Comparison of ENCODE assay signal across 27 cellular contexts in genomic region chr3:15264486-15264885, GRCh38. TPM values are rescaled to one million over a fixed set of nuclear protein-coding genes. Genes with fewer than 3 reads are reported as not detected.
A peak's percentile ranks its signal among the peaks of the same experiment; 100 is the strongest.
DNase-seq lines count a peak whose midpoint lies in the region; ATAC-seq and TF ChIP-seq lines count a peak whose summit lies in the region.
"Had no signal": no experiment of that assay in that cellular context is flagged by ENCODE, and none has a peak within 500 bp of the region (broad histone marks: within the 10 kb centered on the region; RNA-seq: fewer than 3 reads in every experiment).

No MANE protein-coding gene starts in this region.

- peaks cover 20% of the 10 kb centered on the region for H3K4me1 Mint-ChIP-seq in activated T-cell treated with anti-CD3 and anti-CD28 coated beads, Interleukin-2, amount 50 U/mL, for 72 hours (ENCODE audit: low read depth)
- peaks cover 47% of the 10 kb centered on the region for H3K4me1 Mint-ChIP-seq in central memory CD8-positive, alpha-beta T cell
- H3K4me1 Mint-ChIP-seq: GM23338 had no signal

- H3K27ac Mint-ChIP-seq in activated T-cell treated with anti-CD3 and anti-CD28 coated beads, Interleukin-2, amount 50 U/mL, for 72 hours = peak overlapping the region; percentile 82
- peak overlapping the region; percentile 51 for H3K27ac Mint-ChIP-seq in central memory CD8-positive, alpha-beta T cell (ENCODE audit: low read depth)
- H3K27ac Mint-ChIP-seq: activated CD4-positive, alpha-beta T cell treated with anti-CD3 and anti-CD28 coated beads for 36 hours; activated naive CD8-positive, alpha-beta T cell treated with anti-CD3 and anti-CD28 coated beads, Interleukin-2, amount 10 ng/mL, durations not matched to agents 7 days and 5 days; activated T-helper 2 cell treated with anti-CD3 and anti-CD28 coated beads, Interferon-gamma antibody, Interleukin-2, Interleukin-4, amounts not matched to agents 10 μg/mL and 5 μg/mL and 100 μg/mL, durations not matched to agents 14 hours and 24 hours and 36 hours; GM23338 had no signal

- no peak overlapping the region for H3K9ac ChIP-seq in MM.1S (ENCODE audit: low read length)
- H3K9ac ChIP-seq: KMS-11 had no signal

- H3K79me2 ChIP-seq in MM.1S (ENCODE audit: low read length) = no peaks in the 10 kb centered on the region

- peak overlapping the region in 3 of 4 donors; percentile 10 to 46 (median 26) for H3K27ac ChIP-seq in transverse colon
- H3K27ac ChIP-seq in MM.1S (ENCODE audit: low read length) = no peak overlapping the region
- H3K27ac ChIP-seq: body of pancreas, KMS-11 had no signal

- H3K9me2 ChIP-seq in MM.1S (replicated peaks; ENCODE audit: insufficient read depth, low read length) = no peaks in the 10 kb centered on the region

- no peaks in the 10 kb centered on the region for H3K36me3 Mint-ChIP-seq in activated T-cell treated with anti-CD3 and anti-CD28 coated beads, Interleukin-2, amount 50 U/mL, for 72 hours (ENCODE audit: insufficient read depth in 2 of 2)
- H3K36me3 Mint-ChIP-seq in central memory CD8-positive, alpha-beta T cell (ENCODE audit: insufficient read depth) = peaks cover 31% of the 10 kb centered on the region

- H3K27me3 Mint-ChIP-seq in activated T-cell treated with anti-CD3 and anti-CD28 coated beads, Interleukin-2, amount 50 U/mL, for 72 hours (ENCODE audit: low read depth) = no peaks in the 10 kb centered on the region
- no peaks in the 10 kb centered on the region for H3K27me3 Mint-ChIP-seq in central memory CD8-positive, alpha-beta T cell
- H3K27me3 Mint-ChIP-seq: activated CD4-positive, alpha-beta T cell treated with anti-CD3 and anti-CD28 coated beads for 36 hours; activated naive CD8-positive, alpha-beta T cell treated with anti-CD3 and anti-CD28 coated beads, Interleukin-2, amount 10 ng/mL, durations not matched to agents 7 days and 5 days; naive thymus-derived CD8-positive, alpha-beta T cell had no signal

- H3K4me1 ChIP-seq in transverse colon = peaks cover 0 to 48% (median 14%) of the 10 kb centered on the region in 4 donors
- H3K4me1 ChIP-seq in MM.1S (ENCODE audit: low read length) = no peaks in the 10 kb centered on the region

- H3K4me3 ChIP-seq in transverse colon (no peak overlapping the region), MM.1S (ENCODE audit: low read length) (no peak overlapping the region)
- H3K4me3 ChIP-seq: body of pancreas, esophagus muscularis mucosa, GM23338 had no signal

- no peak overlapping the region for H3K4me2 ChIP-seq in MM.1S (ENCODE audit: low read depth, low read length)
- H3K4me2 ChIP-seq: GM23338, KMS-11 had no signal

- H3K36me3 ChIP-seq in transverse colon (no peaks in the 10 kb centered on the region), MM.1S (replicated peaks; ENCODE audit: insufficient read depth, low read length) (no peaks in the 10 kb centered on the region)

- intact Hi-C loops in transverse colon (cut with DNase I; ENCODE audit: low total_unique reads) = no loop called here

- TF ChIP-seq CTCF in transverse colon (IDR thresholded peaks at IDR 0.05) (no peak), MM.1S (IDR thresholded peaks at IDR 0.05; ENCODE audit: low read length) (no peak)

- no peaks in the 10 kb centered on the region for H3K9me3 Mint-ChIP-seq in activated T-cell treated with anti-CD3 and anti-CD28 coated beads, Interleukin-2, amount 50 U/mL, for 72 hours
- no peaks in the 10 kb centered on the region for H3K9me3 Mint-ChIP-seq in central memory CD8-positive, alpha-beta T cell
- H3K9me3 Mint-ChIP-seq: activated naive CD8-positive, alpha-beta T cell treated with anti-CD3 and anti-CD28 coated beads, Interleukin-2, amount 10 ng/mL, durations not matched to agents 7 days and 5 days; activated T-helper 2 cell treated with anti-CD3 and anti-CD28 coated beads, Interferon-gamma antibody, Interleukin-2, Interleukin-4, amounts not matched to agents 10 μg/mL and 5 μg/mL and 100 μg/mL, durations not matched to agents 14 hours and 24 hours and 36 hours; GM23338; naive thymus-derived CD8-positive, alpha-beta T cell had no signal

- no peaks in the 10 kb centered on the region for H4K20me1 ChIP-seq in MM.1S (ENCODE audit: insufficient read depth, low read length)

- no peaks in the 10 kb centered on the region for H3K27me3 ChIP-seq in transverse colon
- H3K27me3 ChIP-seq in MM.1S (replicated peaks; ENCODE audit: insufficient read depth, low read length) = no peaks in the 10 kb centered on the region
- H3K27me3 ChIP-seq: body of pancreas, esophagus muscularis mucosa had no signal

- no peak for ATAC-seq in activated T-cell treated with anti-CD3 and anti-CD28 coated beads, Interleukin-2, amount 50 U/mL, for 72 hours (replicated peaks in 1 of 2)
- no peak for ATAC-seq in central memory CD8-positive, alpha-beta T cell (replicated peaks; ENCODE audit: extremely low read depth, poor library complexity, severe bottlenecking)
- ATAC-seq in GM21737 (IDR thresholded peaks at IDR 0.05; ENCODE audit: unreplicated experiment) = no peak
- no peak for ATAC-seq in GM18870 (IDR thresholded peaks at IDR 0.05; ENCODE audit: unreplicated experiment)
- ATAC-seq: activated CD4-positive, alpha-beta T cell treated with anti-CD3 and anti-CD28 coated beads for 36 hours; body of pancreas; GM23338; left cardiac atrium; naive thymus-derived CD8-positive, alpha-beta T cell; right cardiac atrium had no signal

- no peaks in the 10 kb centered on the region for H3F3A ChIP-seq in MM.1S (ENCODE audit: insufficient read depth, low read length)

- WGBS in transverse colon (ENCODE audit: low coverage in 1 of 2), 2 donors = 32 to 57% methylated on average over 2 of the region's 2 CpGs

- no peak for TF ChIP-seq EP300 in transverse colon (IDR thresholded peaks at IDR 0.05; ENCODE audit: low read depth)

- DNase-seq in activated T-cell treated with anti-CD3 and anti-CD28 coated beads, Interleukin-2, amount 50 U/mL, for 72 hours = no peak
- DNase-seq in activated T-cell treated with anti-CD3 and anti-CD28 coated beads, Interleukin-2, amount 50 U/mL, for 1 hour = no peak
- no peak for DNase-seq in central memory CD8-positive, alpha-beta T cell (ENCODE audit: low spot score in 2 of 2)
- DNase-seq in renal cortical epithelial cell (ENCODE audit: low read depth) = peak; percentile 42
- no peak for DNase-seq in transverse colon
- DNase-seq in MM.1S = no peak
- DNase-seq: activated CD4-positive, alpha-beta T cell treated with anti-CD3 and anti-CD28 coated beads for 36 hours; activated naive CD8-positive, alpha-beta T cell treated with anti-CD3 and anti-CD28 coated beads, Interleukin-2, amount 10 ng/mL, durations not matched to agents 7 days and 5 days; body of pancreas; glutamatergic neuron; left cardiac atrium; mesendoderm; MV-4-11; naive thymus-derived CD8-positive, alpha-beta T cell; NCI-H187; NCI-H774; OCI-M1; SHP77; SW 1271; trophoblast cell had no signal

- H2AFZ ChIP-seq in MM.1S (ENCODE audit: low read length) = no peak overlapping the region
- H2AFZ ChIP-seq: GM23338 had no signal

- TF ChIP-seq POLR2A in transverse colon (IDR thresholded peaks at IDR 0.05) = no peak

- in situ Hi-C loops in transverse colon (cut with MboI; ENCODE audit: low pct_ligation_motif_present in 1 of 4, low pct_unique_long_range_greater_than_20kb in 1 of 4, low sequenced_read_pairs in 3 of 4) = loop anchor here (10.0 to 25.0 kb wide), 4 partner anchors 110 to 300 kb away; no protein-coding TSS in a partner anchor

- H3K9me3 ChIP-seq in transverse colon (no peaks in the 10 kb centered on the region), MM.1S (replicated peaks; ENCODE audit: insufficient read depth, low read length) (no peaks in the 10 kb centered on the region)
- H3K9me3 ChIP-seq: body of pancreas, esophagus muscularis mucosa had no signal

- H3K4me3 Mint-ChIP-seq in activated T-cell treated with anti-CD3 and anti-CD28 coated beads, Interleukin-2, amount 50 U/mL, for 72 hours = no peak overlapping the region
- no peak overlapping the region for H3K4me3 Mint-ChIP-seq in central memory CD8-positive, alpha-beta T cell
- H3K4me3 Mint-ChIP-seq: activated CD4-positive, alpha-beta T cell treated with anti-CD3 and anti-CD28 coated beads for 36 hours; activated naive CD8-positive, alpha-beta T cell treated with anti-CD3 and anti-CD28 coated beads, Interleukin-2, amount 10 ng/mL, durations not matched to agents 7 days and 5 days; GM23338; naive thymus-derived CD8-positive, alpha-beta T cell had no signal

RNA-seq across cellular contexts. Expression of gene CAPN7, which starts 58.4 kb away (rescaled TPM):
- total RNA-seq in activated T-cell treated with anti-CD3 and anti-CD28 coated beads, Interleukin-2, amount 50 U/mL, for 72 hours = 10 to 100 TPM; 26.9 to 29.6 TPM
- total RNA-seq in renal cortical epithelial cell (16.8 and 46.8 TPM in 2 replicates), transverse colon (10 to 100 TPM; 12.1 to 78.4 (median 48.8) TPM)
